20 cellular contexts compared by ENCODE assay signal in the genomic region with DNA sequence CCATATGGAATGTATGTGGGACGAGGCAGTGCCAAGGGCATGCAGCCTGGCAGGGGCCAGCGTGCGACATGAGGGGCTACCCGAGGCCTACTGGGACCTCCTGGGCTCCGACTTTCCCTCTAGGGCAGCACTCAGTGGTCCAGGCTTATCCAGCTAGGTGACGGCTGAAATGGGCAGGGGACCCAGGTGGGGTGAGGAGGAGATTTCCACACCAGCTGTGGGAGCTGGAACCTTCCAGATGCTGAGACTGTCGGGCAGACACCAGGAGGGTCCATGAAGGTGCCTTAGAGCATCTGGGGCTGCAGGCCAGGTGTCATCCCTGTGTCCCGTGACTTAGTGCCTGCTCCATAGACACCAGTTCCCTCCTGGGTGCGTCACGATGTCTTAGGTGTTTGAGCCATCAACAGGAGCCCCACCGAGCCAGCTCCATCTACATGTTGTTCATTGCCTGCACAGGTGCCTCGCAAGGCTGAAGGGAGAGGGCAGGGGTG.
"Had no signal": no experiment of that assay in that cellular context is flagged by ENCODE, and none has a peak within 500 bp of the region (broad histone marks: within the 10 kb centered on the region; RNA-seq: fewer than 3 reads in every experiment).

No MANE protein-coding gene starts in this region.

- ATAC-seq: activated CD8-positive, alpha-beta T cell treated with anti-CD3 and anti-CD28 coated beads, Interleukin-2, amount 10 ng/mL, durations not matched to agents 7 days and 5 days; activated T-cell treated with anti-CD3 and anti-CD28 coated beads, Interleukin-2, amount 50 U/mL, for 72 hours; gastroesophageal sphincter had no signal

- H3K4me3 Mint-ChIP-seq: activated CD4-positive, alpha-beta T cell treated with anti-CD3 and anti-CD28 coated beads, Interleukin-2, amount 10 ng/mL, durations not matched to agents 24 days and 14 days; activated CD8-positive, alpha-beta T cell treated with anti-CD3 and anti-CD28 coated beads, Interleukin-2, amount 10 ng/mL, durations not matched to agents 7 days and 5 days; activated naive CD8-positive, alpha-beta T cell treated with anti-CD3 and anti-CD28 coated beads for 36 hours; activated T-cell treated with anti-CD3 and anti-CD28 coated beads, Interleukin-2, amount 50 U/mL, for 72 hours had no signal

- DNase-seq: activated CD4-positive, alpha-beta T cell treated with anti-CD3 and anti-CD28 coated beads, Interleukin-2, amount 10 ng/mL, durations not matched to agents 24 days and 14 days; activated CD4-positive, CD25-positive, alpha-beta regulatory T cell; activated CD8-positive, alpha-beta memory T cell treated with anti-CD3 and anti-CD28 coated beads, Interleukin-2, amount 50 U/mL, for 4 hours; activated CD8-positive, alpha-beta T cell treated with anti-CD3 and anti-CD28 coated beads, Interleukin-2, amount 10 ng/mL, durations not matched to agents 7 days and 5 days; activated naive CD8-positive, alpha-beta T cell treated with anti-CD3 and anti-CD28 coated beads for 36 hours; activated T-cell treated with anti-CD3 and anti-CD28 coated beads, Interleukin-2, amount 50 U/mL, for 72 hours; amygdala; brain microvascular endothelial cell; erythroblast; naive B cell; retina; small intestine; stimulated activated CD4-positive, alpha-beta T cell treated with anti-CD3 and anti-CD28 coated beads, Interleukin-4, amount 100 ng/mL, for 4 hours; stimulated activated CD8-positive, alpha-beta memory T cell treated with anti-CD3 and anti-CD28 coated beads, Interleukin-4, amount 100 ng/mL, for 48 hours; stimulated activated naive CD4-positive, alpha-beta T cell treated with Interleukin-2 at 50 U/mL for 16 hours; substantia nigra; SW 1271 had no signal

- H3K27ac Mint-ChIP-seq: activated CD4-positive, alpha-beta T cell treated with anti-CD3 and anti-CD28 coated beads, Interleukin-2, amount 10 ng/mL, durations not matched to agents 24 days and 14 days; activated CD8-positive, alpha-beta T cell treated with anti-CD3 and anti-CD28 coated beads, Interleukin-2, amount 10 ng/mL, durations not matched to agents 7 days and 5 days; activated naive CD8-positive, alpha-beta T cell treated with anti-CD3 and anti-CD28 coated beads for 36 hours; activated T-cell treated with anti-CD3 and anti-CD28 coated beads, Interleukin-2, amount 50 U/mL, for 72 hours had no signal

- H3K4me1 Mint-ChIP-seq: activated CD4-positive, alpha-beta T cell treated with anti-CD3 and anti-CD28 coated beads, Interleukin-2, amount 10 ng/mL, durations not matched to agents 24 days and 14 days; activated naive CD8-positive, alpha-beta T cell treated with anti-CD3 and anti-CD28 coated beads for 36 hours had no signal

- H3K27me3 Mint-ChIP-seq: activated CD4-positive, alpha-beta T cell treated with anti-CD3 and anti-CD28 coated beads, Interleukin-2, amount 10 ng/mL, durations not matched to agents 24 days and 14 days; activated naive CD8-positive, alpha-beta T cell treated with anti-CD3 and anti-CD28 coated beads for 36 hours; naive B cell had no signal

- H3K27me3 ChIP-seq: brain microvascular endothelial cell, gastroesophageal sphincter, tibial nerve had no signal

- H3K27ac ChIP-seq: brain microvascular endothelial cell, gastroesophageal sphincter, parathyroid adenoma, tibial nerve had no signal

- H3K4me3 ChIP-seq: gastroesophageal sphincter, tibial nerve had no signal

- H3K4me1 ChIP-seq: gastroesophageal sphincter, parathyroid adenoma, tibial nerve had no signal
